In genomic region chr15:49215768-49216739, GRCh38 we compare ENCODE assay signal across 9 cellular contexts. TPM values are rescaled to one million over a fixed set of nuclear protein-coding genes. Genes with fewer than 3 reads are reported as not detected.
DNase-seq lines count a peak whose midpoint lies in the region; ATAC-seq and TF ChIP-seq lines count a peak whose summit lies in the region.
"Had no signal": no experiment of that assay in that cellular context is flagged by ENCODE, and none has a peak within 500 bp of the region (broad histone marks: within the 10 kb centered on the region; RNA-seq: fewer than 3 reads in every experiment).

No MANE protein-coding gene starts in this region.

- H3K4me3 ChIP-seq in heart left ventricle (no peak overlapping the region), sigmoid colon (no peak overlapping the region), ovary (no peak overlapping the region)
- H3K4me3 ChIP-seq: thoracic aorta had no signal

- TF ChIP-seq CTCF in heart left ventricle (IDR thresholded peaks at IDR 0.05) (peak in 7 of 12 donors; percentile 17 to 58 (median 38)), sigmoid colon (IDR thresholded peaks at IDR 0.05) (no peak), ovary (IDR thresholded peaks at IDR 0.05) (no peak)

- peak overlapping the region in 1 of 12 donors; percentile 35 for H3K27ac ChIP-seq in heart left ventricle
- H3K27ac ChIP-seq in sigmoid colon = no peak overlapping the region
- no peak overlapping the region for H3K27ac ChIP-seq in ovary
- H3K27ac ChIP-seq: thoracic aorta had no signal

- peaks cover 0 to 27% (median 12%) of the 10 kb centered on the region in 9 donors for H3K36me3 ChIP-seq in heart left ventricle
- peaks cover 0 to 14% (median 0%) of the 10 kb centered on the region in 4 donors for H3K36me3 ChIP-seq in sigmoid colon
- H3K36me3 ChIP-seq in ovary = no peaks in the 10 kb centered on the region
- H3K36me3 ChIP-seq: thoracic aorta had no signal

- peaks cover 0 to 16% (median 0%) of the 10 kb centered on the region in 12 donors for H3K9me3 ChIP-seq in heart left ventricle
- peaks cover 0 to under 1% (median 0%) of the 10 kb centered on the region in 4 donors for H3K9me3 ChIP-seq in sigmoid colon
- peaks cover 0 to 3% of the 10 kb centered on the region in 2 donors for H3K9me3 ChIP-seq in ovary
- H3K9me3 ChIP-seq: thoracic aorta had no signal

- TF ChIP-seq EP300 in sigmoid colon (IDR thresholded peaks at IDR 0.05) = no peak
- no peak for TF ChIP-seq EP300 in ovary (IDR thresholded peaks at IDR 0.05)

- ATAC-seq in HG02571 (IDR thresholded peaks at IDR 0.05; ENCODE audit: unreplicated experiment) (peak; percentile 96), heart left ventricle (peak; percentile 78 to 99 (median 96))

- H3K4me1 ChIP-seq in heart left ventricle = peaks cover 0 to 10% (median 0%) of the 10 kb centered on the region in 12 donors
- H3K4me1 ChIP-seq in sigmoid colon = peaks cover 0 to 6% (median 0%) of the 10 kb centered on the region in 4 donors
- H3K4me1 ChIP-seq in ovary (ENCODE audit: insufficient read depth) = no peaks in the 10 kb centered on the region

- H3K27me3 ChIP-seq in heart left ventricle (no peaks in the 10 kb centered on the region), sigmoid colon (no peaks in the 10 kb centered on the region), ovary (no peaks in the 10 kb centered on the region)

- WGBS in heart left ventricle, 4 donors = 70 to 83% (median 77%) methylated on average over 7 of the region's 7 CpGs
- WGBS in sigmoid colon, 2 donors = 81 to 84% methylated on average over 7 of the region's 7 CpGs
- WGBS in ovary, 3 donors = 88 to 95% (median 92%) methylated on average over 7 of the region's 7 CpGs

- intact Hi-C loops in heart left ventricle (cut with DNase I) = no loop called here
- intact Hi-C loops in sigmoid colon (cut with DNase I) = no loop called here
- intact Hi-C loops in ovary (cut with DNase I) = no loop called here

- peak in 2 of 3 experiments; percentile 17 to 61 for DNase-seq in NCI-H1417 (lab: John Stamatoyannopoulos, UW)
- no peak for DNase-seq in NCI-H1417 treated with DMSO at 0.1 percent for 48 hours (lab: John Stamatoyannopoulos, UW)
- peak; percentile 2 for DNase-seq in NCI-H128 (lab: John Stamatoyannopoulos, UW; ENCODE audit: unreplicated experiment)
- DNase-seq in heart left ventricle = peak; percentile 35 to 84 (median 65)
- DNase-seq in sigmoid colon = no peak
- no peak for DNase-seq in NK-92 (lab: John Stamatoyannopoulos, UW; ENCODE audit: unreplicated experiment)
- DNase-seq in ovary = no peak

- TF ChIP-seq POLR2A in heart left ventricle (IDR thresholded peaks at IDR 0.05) (no peak), sigmoid colon (IDR thresholded peaks at IDR 0.05) (no peak), ovary (IDR thresholded peaks at IDR 0.05) (no peak)

RNA-seq across cellular contexts. Expression of gene GALK2, which starts 46.0 kb away (rescaled TPM):
- total RNA-seq in heart left ventricle = 10 to 100 TPM; 31.8 to 42.1 (median 35.2) TPM
- polyA plus RNA-seq in heart left ventricle = 10 to 100 TPM in 1 of 2 donors, 1 to 10 TPM in 1; 8.3 to 55.3 TPM
- 10 to 100 TPM; 23.3 to 61.1 (median 39.4) TPM for total RNA-seq in sigmoid colon
- polyA plus RNA-seq in sigmoid colon = 10 to 100 TPM; 21.6 to 45.5 (median 23.9) TPM
- total RNA-seq in ovary = 10 to 100 TPM; 37.2 to 49.2 (median 39.8) TPM
- polyA plus RNA-seq in ovary = 10 to 100 TPM; 14.4 to 16.7 TPM

Comparison
In these comparisons a context has a peak if more than half of its experiments do, and no peak if none do; other contexts are left out.
1. DNase-seq: peak in NCI-H1417 (2 of 3), NCI-H128 (single experiment) and heart left ventricle (5 of 5); none in NCI-H1417 treated with DMSO at 0.1 percent for 48 hours (single experiment), sigmoid colon (single experiment), NK-92 (single experiment) and ovary (0 of 5).
2. CTCF ChIP-seq: peak in heart left ventricle (7 of 12); none in sigmoid colon (0 of 4) and ovary (0 of 3).